In genomic region chr6:33064723-33065122, GRCh38 we compare ENCODE assay signal across 26 cellular contexts. TPM values are rescaled to one million over a fixed set of nuclear protein-coding genes. Genes with fewer than 3 reads are reported as not detected.
DNase-seq lines count a peak whose midpoint lies in the region; ATAC-seq, FAIRE-seq and TF ChIP-seq lines count a peak whose summit lies in the region.
"Had no signal": no experiment of that assay in that cellular context is flagged by ENCODE, and none has a peak within 500 bp of the region (broad histone marks: within the 10 kb centered on the region; RNA-seq: fewer than 3 reads in every experiment).

No MANE protein-coding gene starts in this region.

- H3K36me3 Mint-ChIP-seq in activated CD4-positive, alpha-beta T cell treated with anti-CD3 and anti-CD28 coated beads, Interleukin-2, amount 10 ng/mL, durations not matched to agents 24 days and 14 days (ENCODE audit: low read depth): peaks cover 21% of the 10 kb centered on the region
- peaks cover 62 to 68% of the 10 kb centered on the region in 2 donors for H3K36me3 Mint-ChIP-seq in stimulated activated naive B cell treated with anti-CD40 and anti-IgM and Interleukin-4, amounts not matched to agents 10 μg/mL and 1 μg/mL and 100 μg/mL, for 72 hours
- peaks cover 18 to 33% (median 31%) of the 10 kb centered on the region in 3 donors for H3K36me3 Mint-ChIP-seq in naive thymus-derived CD8-positive, alpha-beta T cell
- H3K36me3 Mint-ChIP-seq in effector memory CD8-positive, alpha-beta T cell (ENCODE audit: insufficient read depth): peaks cover 19% of the 10 kb centered on the region

- peak; percentile 28 for DNase-seq in activated CD4-positive, alpha-beta T cell treated with anti-CD3 and anti-CD28 coated beads, Interleukin-2, amount 10 ng/mL, durations not matched to agents 24 days and 14 days
- no peak for DNase-seq in activated CD4-positive, alpha-beta T cell treated with anti-CD3 and anti-CD28 coated beads for 1 hour
- DNase-seq in K562 (ENCODE audit: extremely low read depth in 1 of 4, low spot score in 3 of 4): no peak
- peak; percentile 14 for DNase-seq in iris pigment epithelial cell (ENCODE audit: low read depth)
- no peak for DNase-seq in stimulated activated naive B cell treated with anti-CD40 and anti-IgM and Interleukin-4, amounts not matched to agents 10 μg/mL and 1 μg/mL and 100 μg/mL, for 72 hours
- DNase-seq in naive thymus-derived CD8-positive, alpha-beta T cell: no peak
- DNase-seq in effector memory CD8-positive, alpha-beta T cell: no peak
- DNase-seq in midbrain (lab: John Stamatoyannopoulos, UW): no peak
- DNase-seq: BE2C; CD8-positive, alpha-beta memory T cell; DMS 273 treated with DMSO at 0.1 percent for 48 hours; DMS79; H7; Karpas-422; NCI-H1092 treated with DMSO at 0.1 percent for 48 hours; NCI-H1436; NCI-H187; NCI-H2081 treated with DMSO at 0.1 percent for 48 hours; NCI-H2171; NCI-H226; NCI-H510A; NCI-H69; Peyer's patch; SHP77 treated with DMSO at 0.1 percent for 48 hours had no signal

- no peak overlapping the region for H3K9ac ChIP-seq in K562 (ENCODE audit: insufficient read depth in 1 of 2, low read depth in 2 of 2, low read length in 2 of 2)

- H3K27ac ChIP-seq in K562 (ENCODE audit: extremely low read depth, low read depth, low read length): no peak overlapping the region
- H3K27ac ChIP-seq: 22Rv1, Peyer's patch had no signal

- intact Hi-C loops in activated CD4-positive, alpha-beta T cell treated with anti-CD3 and anti-CD28 coated beads, Interleukin-2, amount 10 ng/mL, durations not matched to agents 24 days and 14 days (cut with micrococcal nuclease): no loop called here
- intact Hi-C loops in K562 (cut with micrococcal nuclease): no loop called here

- no peak overlapping the region for H3K27ac Mint-ChIP-seq in activated CD4-positive, alpha-beta T cell treated with anti-CD3 and anti-CD28 coated beads, Interleukin-2, amount 10 ng/mL, durations not matched to agents 24 days and 14 days
- H3K27ac Mint-ChIP-seq in stimulated activated naive B cell treated with anti-CD40 and anti-IgM and Interleukin-4, amounts not matched to agents 10 μg/mL and 1 μg/mL and 100 μg/mL, for 72 hours: peak overlapping the region; percentile 75
- H3K27ac Mint-ChIP-seq in naive thymus-derived CD8-positive, alpha-beta T cell: no peak overlapping the region
- H3K27ac Mint-ChIP-seq in effector memory CD8-positive, alpha-beta T cell: no peak overlapping the region

- FAIRE-seq in K562 (lab: Jason Lieb, UNC): peak; percentile 49

- H3K27me3 Mint-ChIP-seq in activated CD4-positive, alpha-beta T cell treated with anti-CD3 and anti-CD28 coated beads, Interleukin-2, amount 10 ng/mL, durations not matched to agents 24 days and 14 days: peaks cover 2% of the 10 kb centered on the region
- H3K27me3 Mint-ChIP-seq in stimulated activated naive B cell treated with anti-CD40 and anti-IgM and Interleukin-4, amounts not matched to agents 10 μg/mL and 1 μg/mL and 100 μg/mL, for 72 hours: no peaks in the 10 kb centered on the region
- peaks cover 0 to 13% (median 0%) of the 10 kb centered on the region in 5 donors for H3K27me3 Mint-ChIP-seq in naive thymus-derived CD8-positive, alpha-beta T cell
- no peaks in the 10 kb centered on the region for H3K27me3 Mint-ChIP-seq in effector memory CD8-positive, alpha-beta T cell

- BruUV-seq in K562 (replicated peaks; lab: Mats Ljungman, UMichigan): no TSS peak

- H3K36me3 ChIP-seq in K562 (ENCODE audit: control insufficient read depth, insufficient read depth, low read length): no peaks in the 10 kb centered on the region
- H3K36me3 ChIP-seq: BE2C had no signal

- H2AFZ ChIP-seq in K562 (ENCODE audit: low read depth, low read length): no peak overlapping the region

- no peak for TF ChIP-seq POLR2A in K562 (conservative IDR thresholded peaks at IDR 0.05)

- no peaks in the 10 kb centered on the region for H3K4me1 ChIP-seq in K562 (replicated peaks in 1 of 2; ENCODE audit: control insufficient read depth in 2 of 2, insufficient read depth in 2 of 2, low read length in 2 of 2)
- H3K4me1 ChIP-seq: BE2C, Peyer's patch had no signal

- H3K4me2 ChIP-seq in K562 (ENCODE audit: insufficient read depth, low read length): no peak overlapping the region

- H3K9me3 Mint-ChIP-seq in activated CD4-positive, alpha-beta T cell treated with anti-CD3 and anti-CD28 coated beads, Interleukin-2, amount 10 ng/mL, durations not matched to agents 24 days and 14 days: no peaks in the 10 kb centered on the region
- H3K9me3 Mint-ChIP-seq in stimulated activated naive B cell treated with anti-CD40 and anti-IgM and Interleukin-4, amounts not matched to agents 10 μg/mL and 1 μg/mL and 100 μg/mL, for 72 hours: peaks cover 12 to 29% of the 10 kb centered on the region in 2 donors
- peaks cover 0 to 19% (median 0%) of the 10 kb centered on the region in 9 donors for H3K9me3 Mint-ChIP-seq in naive thymus-derived CD8-positive, alpha-beta T cell
- no peaks in the 10 kb centered on the region for H3K9me3 Mint-ChIP-seq in effector memory CD8-positive, alpha-beta T cell

- H3K4me3 Mint-ChIP-seq in activated CD4-positive, alpha-beta T cell treated with anti-CD3 and anti-CD28 coated beads, Interleukin-2, amount 10 ng/mL, durations not matched to agents 24 days and 14 days: no peak overlapping the region
- no peak overlapping the region for H3K4me3 Mint-ChIP-seq in stimulated activated naive B cell treated with anti-CD40 and anti-IgM and Interleukin-4, amounts not matched to agents 10 μg/mL and 1 μg/mL and 100 μg/mL, for 72 hours
- H3K4me3 Mint-ChIP-seq in naive thymus-derived CD8-positive, alpha-beta T cell: no peak overlapping the region
- no peak overlapping the region for H3K4me3 Mint-ChIP-seq in effector memory CD8-positive, alpha-beta T cell
- H3K4me3 Mint-ChIP-seq: CD14-positive monocyte; CD8-positive, alpha-beta memory T cell had no signal

- in situ Hi-C loops in K562 (cut with MboI): no loop called here

- no peaks in the 10 kb centered on the region for H4K20me1 ChIP-seq in K562 (replicated peaks; ENCODE audit: control insufficient read depth, insufficient read depth, low read length)

- CTCF ChIA-PET in K562 (lab: Yijun Ruan, JAX; ENCODE audit: low intra/inter-chr PET ratio): no interaction called here

- no peaks in the 10 kb centered on the region for H3K79me2 ChIP-seq in K562 (ENCODE audit: control insufficient read depth, insufficient read depth, low read length)

- WGBS in K562 (ENCODE audit: insufficient coverage, low coverage, missing lambda C conversion rate): 0% methylated on average over 4 of the region's 4 CpGs

- peaks cover 5 to 13% of the 10 kb centered on the region in 2 experiments; a peak in 4 of 5 replicates for H3K27me3 ChIP-seq in K562 (ENCODE audit: control insufficient read depth in 2 of 2, insufficient read depth in 2 of 2, low read length in 2 of 2)
- H3K27me3 ChIP-seq: Peyer's patch had no signal

- H3K9me1 ChIP-seq in K562 (ENCODE audit: control insufficient read depth, insufficient read depth, low read length): no peaks in the 10 kb centered on the region

- H3K9me3 ChIP-seq in K562 (replicated peaks; ENCODE audit: control insufficient read depth, insufficient read depth, low read depth, low read length): no peaks in the 10 kb centered on the region; the same call in 1 of the 2 replicates
- H3K9me3 ChIP-seq: BE2C, Peyer's patch had no signal

- ATAC-seq in K562: no peak
- ATAC-seq in stimulated activated naive B cell treated with anti-CD40 and anti-IgM and Interleukin-4, amounts not matched to agents 10 μg/mL and 1 μg/mL and 100 μg/mL, for 72 hours (replicated peaks): no peak
- no peak for ATAC-seq in naive thymus-derived CD8-positive, alpha-beta T cell
- no peak for ATAC-seq in effector memory CD8-positive, alpha-beta T cell (replicated peaks)

- TF ChIP-seq CTCF in K562 (IDR thresholded peaks at IDR 0.05 in 2 of 3, conservative IDR thresholded peaks at IDR 0.05 in 1 of 3; ENCODE audit: insufficient read depth in 2 of 3, low read depth in 1 of 3, low read length in 3 of 3): no peak

- POLR2A ChIA-PET in K562 (lab: Yijun Ruan, JAX): interaction anchor here (0.6 to 1.3 kb wide), 4 partner anchors 10 to 202 kb away, joined by 3 to 4 read pairs (median 3); partner anchors contain the start of gene HLA-DPB1
- POLR2A ChIA-PET in naive thymus-derived CD8-positive, alpha-beta T cell (lab: Charles Lee): no interaction called here

- no peak for TF ChIP-seq EP300 in K562 (IDR thresholded peaks at IDR 0.05; ENCODE audit: low read length)

- no peak for TF ChIP-seq RAD21 in K562 (CRISPR knock-in tag; conservative IDR thresholded peaks at IDR 0.05 in 1 of 2, IDR thresholded peaks at IDR 0.05 in 1 of 2)

- no peak overlapping the region for H3K4me3 ChIP-seq in K562
- H3K4me3 ChIP-seq: Peyer's patch had no signal

- no peaks in the 10 kb centered on the region for H3K4me1 Mint-ChIP-seq in activated CD4-positive, alpha-beta T cell treated with anti-CD3 and anti-CD28 coated beads, Interleukin-2, amount 10 ng/mL, durations not matched to agents 24 days and 14 days
- H3K4me1 Mint-ChIP-seq in stimulated activated naive B cell treated with anti-CD40 and anti-IgM and Interleukin-4, amounts not matched to agents 10 μg/mL and 1 μg/mL and 100 μg/mL, for 72 hours: peaks cover 42 to 47% of the 10 kb centered on the region in 2 donors
- H3K4me1 Mint-ChIP-seq in naive thymus-derived CD8-positive, alpha-beta T cell: peaks cover 0 to 19% (median 3%) of the 10 kb centered on the region in 4 donors
- peaks cover 4 to 14% of the 10 kb centered on the region in 2 donors for H3K4me1 Mint-ChIP-seq in effector memory CD8-positive, alpha-beta T cell (ENCODE audit: low read depth in 2 of 2)

RNA-seq across cellular contexts. Expression of gene HLA-DPA1, which starts 8.7 kb away (rescaled TPM):
- 38.5 and 42.6 TPM in 2 replicates for total RNA-seq in activated CD4-positive, alpha-beta T cell treated with anti-CD3 and anti-CD28 coated beads, Interleukin-2, amount 10 ng/mL, durations not matched to agents 24 days and 14 days
- not detected in 2 replicates for total RNA-seq in K562 (2011; cell fraction: chromatin; rRNA removed; ENCODE audit: low replicate concordance)
- total RNA-seq in K562 (2011; cell fraction: nucleolus; rRNA removed): not detected in 2 replicates
- not detected in 2 replicates for total RNA-seq in K562 (2011; cell fraction: nucleoplasm; rRNA removed)
- 0.23 TPM in 1 of 2 replicates, not detected in the other for total RNA-seq in K562 (2014; rRNA removed)
- total RNA-seq in K562 (2014; rRNA removed; fragmentation: Illumina TruSeq; extraction: Trizol): 0.55 TPM in 1 of 2 replicates, not detected in the other
- 0.30 and 0.51 TPM in 2 replicates for total RNA-seq in K562 (2015; rRNA removed; fragmentation: Illumina TruSeq; extraction: Trizol)
- 0.60 and 1.2 TPM in 2 replicates for total RNA-seq in K562 (2021)
- polyA plus RNA-seq in K562 (2011; rRNA removed): 0.05 and 0.74 TPM in 2 replicates
- polyA plus RNA-seq in K562 (2011; cell fraction: cytosol; rRNA removed): 0.55 and 0.88 TPM in 2 replicates
- polyA plus RNA-seq in K562 (2011; cell fraction: nucleus; rRNA removed): 0.64 TPM in 1 of 2 replicates, not detected in the other
- 0.75 and 0.79 TPM in 2 replicates for polyA plus RNA-seq in K562 (2012)
- polyA plus RNA-seq in K562 (2014; fragmentation: Illumina TruSeq; extraction: Trizol): 0.56 and 1.8 TPM in 2 replicates
- polyA plus RNA-seq in K562 (2014; fragmentation: Nextera tagmentation; extraction: Ambion mirVana): under 1 TPM; 0.46 to 0.49 TPM
- polyA plus RNA-seq in K562 (2014; rRNA removed): 0.45 and 0.93 TPM in 2 replicates
- polyA minus RNA-seq in K562 (2011; rRNA and poly(A)+ RNA removed): 0.21 TPM in 1 of 2 replicates, not detected in the other
- not detected in 2 replicates for polyA minus RNA-seq in K562 (2011; cell fraction: cytosol; rRNA and poly(A)+ RNA removed)
- polyA minus RNA-seq in K562 (2011; cell fraction: nucleus; rRNA and poly(A)+ RNA removed): under 0.01 TPM in 1 of 2 replicates, not detected in the other
- total RNA-seq in naive thymus-derived CD8-positive, alpha-beta T cell: 10 to 100 TPM; 32.6 to 35.9 TPM
- 100 to 1,000 TPM in 1 of 3 donors, 10 to 100 TPM in 2; 19.5 to 121 (median 77.1) TPM for polyA plus RNA-seq in naive thymus-derived CD8-positive, alpha-beta T cell

RNA-seq across cellular contexts. Expression of gene HLA-DPB1, which starts 11.1 kb away (rescaled TPM):
- total RNA-seq in activated CD4-positive, alpha-beta T cell treated with anti-CD3 and anti-CD28 coated beads, Interleukin-2, amount 10 ng/mL, durations not matched to agents 24 days and 14 days: 4.7 and 6.2 TPM in 2 replicates
- total RNA-seq in K562 (2011; cell fraction: chromatin; rRNA removed; ENCODE audit: low replicate concordance): not detected in 2 replicates
- not detected in 2 replicates for total RNA-seq in K562 (2011; cell fraction: nucleolus; rRNA removed)
- total RNA-seq in K562 (2011; cell fraction: nucleoplasm; rRNA removed): 0.76 TPM in 1 of 2 replicates, not detected in the other
- total RNA-seq in K562 (2014; rRNA removed) (0.68 and 3.0 TPM in 2 replicates), K562 (2014; rRNA removed; fragmentation: Illumina TruSeq; extraction: Trizol) (0.35 and 0.51 TPM in 2 replicates), K562 (2015; rRNA removed; fragmentation: Illumina TruSeq; extraction: Trizol) (0.51 and 0.98 TPM in 2 replicates), K562 (2021) (0.66 and 1.1 TPM in 2 replicates)
- polyA plus RNA-seq in K562 (2011; rRNA removed) (0.15 and 0.71 TPM in 2 replicates), K562 (2014; fragmentation: Illumina TruSeq; extraction: Trizol) (0.80 and 1.2 TPM in 2 replicates), K562 (2014; fragmentation: Nextera tagmentation; extraction: Ambion mirVana) (under 1 TPM; 0.07 to 0.18 TPM), K562 (2014; rRNA removed) (0.41 and 1.8 TPM in 2 replicates)
- polyA plus RNA-seq in K562 (2011; cell fraction: cytosol; rRNA removed): 0.22 and 0.86 TPM in 2 replicates
- polyA plus RNA-seq in K562 (2011; cell fraction: nucleus; rRNA removed): 0.33 TPM in 1 of 2 replicates, not detected in the other
- 1.5 and 2.2 TPM in 2 replicates for polyA plus RNA-seq in K562 (2012)
- polyA minus RNA-seq in K562 (2011; rRNA and poly(A)+ RNA removed): 0.63 TPM in 1 of 2 replicates, not detected in the other
- not detected in 2 replicates for polyA minus RNA-seq in K562 (2011; cell fraction: cytosol; rRNA and poly(A)+ RNA removed)
- polyA minus RNA-seq in K562 (2011; cell fraction: nucleus; rRNA and poly(A)+ RNA removed): not detected in 2 replicates
- total RNA-seq in naive thymus-derived CD8-positive, alpha-beta T cell: 10 to 100 TPM; 42.8 to 44.0 TPM
- 100 to 1,000 TPM in 2 of 3 donors, 10 to 100 TPM in 1; 62.2 to 228 (median 186) TPM for polyA plus RNA-seq in naive thymus-derived CD8-positive, alpha-beta T cell

RNA-seq across cellular contexts. Expression of gene HLA-DOA, which starts 55.3 kb away (rescaled TPM):
- total RNA-seq in activated CD4-positive, alpha-beta T cell treated with anti-CD3 and anti-CD28 coated beads, Interleukin-2, amount 10 ng/mL, durations not matched to agents 24 days and 14 days: 0.21 and 0.38 TPM in 2 replicates
- not detected in 2 replicates for total RNA-seq in K562 (2011; cell fraction: chromatin; rRNA removed; ENCODE audit: low replicate concordance)
- total RNA-seq in K562 (2011; cell fraction: nucleolus; rRNA removed): not detected in 2 replicates
- total RNA-seq in K562 (2011; cell fraction: nucleoplasm; rRNA removed): not detected in 2 replicates
- not detected in 2 replicates for total RNA-seq in K562 (2014; rRNA removed)
- not detected in 2 replicates for total RNA-seq in K562 (2014; rRNA removed; fragmentation: Illumina TruSeq; extraction: Trizol)
- total RNA-seq in K562 (2015; rRNA removed; fragmentation: Illumina TruSeq; extraction: Trizol): not detected in 2 replicates
- total RNA-seq in K562 (2021): 0.07 TPM in 1 of 2 replicates, not detected in the other
- polyA plus RNA-seq in K562 (2011; rRNA removed): not detected in 2 replicates
- not detected in 2 replicates for polyA plus RNA-seq in K562 (2011; cell fraction: cytosol; rRNA removed)
- polyA plus RNA-seq in K562 (2011; cell fraction: nucleus; rRNA removed): not detected in 2 replicates
- not detected in 2 replicates for polyA plus RNA-seq in K562 (2012)
- polyA plus RNA-seq in K562 (2014; fragmentation: Illumina TruSeq; extraction: Trizol): not detected in 2 replicates
- not detected for polyA plus RNA-seq in K562 (2014; fragmentation: Nextera tagmentation; extraction: Ambion mirVana)
- polyA plus RNA-seq in K562 (2014; rRNA removed): not detected in 2 replicates
- not detected in 2 replicates for polyA minus RNA-seq in K562 (2011; rRNA and poly(A)+ RNA removed)
- polyA minus RNA-seq in K562 (2011; cell fraction: cytosol; rRNA and poly(A)+ RNA removed): not detected in 2 replicates
- not detected in 2 replicates for polyA minus RNA-seq in K562 (2011; cell fraction: nucleus; rRNA and poly(A)+ RNA removed)
- 10 to 100 TPM; 50.7 to 51.7 TPM for total RNA-seq in naive thymus-derived CD8-positive, alpha-beta T cell
- polyA plus RNA-seq in naive thymus-derived CD8-positive, alpha-beta T cell: 10 to 100 TPM; 26.4 to 61.0 (median 33.2) TPM

Comparison
In these comparisons a context has a peak if more than half of its experiments do, and no peak if none do; other contexts are left out.
1. DNase-seq: peak in activated CD4-positive, alpha-beta T cell treated with anti-CD3 and anti-CD28 coated beads, Interleukin-2, amount 10 ng/mL, durations not matched to agents 24 days and 14 days (single experiment) and iris pigment epithelial cell (single experiment); none in activated CD4-positive, alpha-beta T cell treated with anti-CD3 and anti-CD28 coated beads for 1 hour (single experiment), K562 (0 of 4), stimulated activated naive B cell treated with anti-CD40 and anti-IgM and Interleukin-4, amounts not matched to agents 10 μg/mL and 1 μg/mL and 100 μg/mL, for 72 hours (single experiment), naive thymus-derived CD8-positive, alpha-beta T cell (0 of 10), effector memory CD8-positive, alpha-beta T cell (0 of 3) and midbrain (single experiment).
2. RNA of gene HLA-DPA1, which starts 8.7 kb away (total RNA-seq): 38.5 to 42.6 TPM in activated CD4-positive, alpha-beta T cell treated with anti-CD3 and anti-CD28 coated beads, Interleukin-2, amount 10 ng/mL, durations not matched to agents 24 days and 14 days and 32.6 to 35.9 TPM in naive thymus-derived CD8-positive, alpha-beta T cell; 0.23 to 1.2 TPM in K562; every median in the first group is over 10 times any median in the second.
3. RNA of gene HLA-DOA, which starts 55.3 kb away (total RNA-seq): 50.7 to 51.7 TPM in naive thymus-derived CD8-positive, alpha-beta T cell; 0.21 to 0.38 TPM in activated CD4-positive, alpha-beta T cell treated with anti-CD3 and anti-CD28 coated beads, Interleukin-2, amount 10 ng/mL, durations not matched to agents 24 days and 14 days and 0.07 TPM in K562; every median in the first group is over 10 times any median in the second.